ENCODE assay signal across 13 cellular contexts in the genomic region with DNA sequence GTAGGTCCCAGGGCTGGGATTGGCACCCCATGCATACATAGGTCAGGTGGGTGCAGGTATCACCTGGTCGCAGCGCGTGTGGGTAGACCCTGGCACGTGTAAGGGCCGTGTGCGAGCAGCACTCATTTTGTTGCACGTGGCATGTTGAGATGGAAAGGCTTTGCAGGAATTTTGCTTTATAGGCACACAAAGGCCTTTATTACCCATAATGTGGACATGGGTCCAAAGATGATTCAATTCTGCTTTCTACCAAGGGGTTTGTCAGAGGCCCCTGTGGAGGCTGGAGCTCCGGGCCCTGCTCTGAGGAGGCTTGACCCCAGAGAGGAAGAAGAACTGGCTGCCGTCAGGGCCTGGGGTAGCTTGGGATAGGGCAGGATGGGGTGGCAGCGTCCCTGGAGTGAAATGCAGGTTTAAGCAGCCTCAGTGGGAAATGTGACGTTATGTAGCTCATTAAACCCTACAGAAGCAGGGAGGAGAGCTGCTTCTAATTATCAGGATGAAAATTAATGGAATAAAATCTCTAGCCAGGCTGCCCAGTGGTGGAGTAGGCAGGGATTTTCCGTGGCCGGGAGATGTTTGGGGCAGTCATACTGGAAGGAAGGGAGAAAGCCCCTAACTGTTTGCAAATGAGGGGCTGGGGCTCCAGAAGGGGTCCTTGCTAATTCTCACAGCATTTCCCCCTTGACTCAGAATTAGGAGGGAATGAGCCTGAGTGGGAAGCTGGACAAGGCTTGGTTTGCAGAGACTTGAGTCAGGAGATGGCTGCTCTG.
DNase-seq lines count a peak whose midpoint lies in the region; ATAC-seq and TF ChIP-seq lines count a peak whose summit lies in the region.
"Had no signal": no experiment of that assay in that cellular context is flagged by ENCODE, and none has a peak within 500 bp of the region (broad histone marks: within the 10 kb centered on the region; RNA-seq: fewer than 3 reads in every experiment).

No MANE protein-coding gene starts in this region.

- H2BK120ac ChIP-seq in mesenchymal stem cell (ENCODE audit: low read depth, low read length): peak overlapping the region; percentile 54

- peak overlapping the region in 1 of 2 experiments; percentile 43 for H3K23ac ChIP-seq in mesenchymal stem cell (ENCODE audit: low read length in 2 of 2)

- H2AFZ ChIP-seq in PC-9 (no peak overlapping the region), mesenchymal stem cell (ENCODE audit: low read depth, low read length) (no peak overlapping the region)
- H2AFZ ChIP-seq: GM23248 had no signal

- no peak overlapping the region for H4K8ac ChIP-seq in mesenchymal stem cell (ENCODE audit: low read length)

- 96% methylated on average over 13 of the region's 13 CpGs for WGBS in mesenchymal stem cell
- WGBS in adrenal gland, 4 donors: 88 to 92% (median 90%) methylated on average over 12 to 13 of the region's 13 CpGs

- H3K4me3 Mint-ChIP-seq in dendritic cell treated with granulocyte-macrophage colony-stimulating factor and Interleukin-4, amounts not matched to agents 40 ng/mL and 50 ng/mL, for 4 days: no peak overlapping the region
- H3K4me3 Mint-ChIP-seq in effector memory CD8-positive, alpha-beta T cell: no peak overlapping the region
- H3K4me3 Mint-ChIP-seq: CD8-positive, alpha-beta memory T cell had no signal

- H3K27me3 ChIP-seq in PC-9 (ENCODE audit: insufficient read depth, low read depth) (no peaks in the 10 kb centered on the region), mesenchymal stem cell (ENCODE audit: control insufficient read depth in 1 of 2, insufficient read depth in 1 of 2, low read length in 2 of 2) (peaks cover 0 to 33% of the 10 kb centered on the region in 2 experiments), adrenal gland (no peaks in the 10 kb centered on the region)
- H3K27me3 ChIP-seq: BLaER1 had no signal

- TF ChIP-seq POLR2A in adrenal gland (IDR thresholded peaks at IDR 0.05): no peak

- H3K27ac ChIP-seq in PC-9 (peak overlapping the region; percentile 97), mesenchymal stem cell (ENCODE audit: low read length, poor library complexity, severe bottlenecking) (no peak overlapping the region), adrenal gland (no peak overlapping the region)
- H3K27ac ChIP-seq: BLaER1, GM23248 had no signal

- H3K4ac ChIP-seq in mesenchymal stem cell (ENCODE audit: low read depth in 1 of 2, low read length in 2 of 2): peak overlapping the region; percentile 13 to 71

- H3K4me3 ChIP-seq in PC-9 (no peak overlapping the region), mesenchymal stem cell (ENCODE audit: insufficient read depth in 1 of 2, low read depth in 1 of 2, low read length in 2 of 2) (no peak overlapping the region), adrenal gland (no peak overlapping the region)
- H3K4me3 ChIP-seq: BLaER1, GM23248 had no signal

- CTCF ChIA-PET in PC-9 (lab: Charles Lee): interaction anchor here (0.7 kb wide), 1 partner anchor 74 kb away, joined by 3 read pairs; no protein-coding TSS in a partner anchor

- H3K9me3 ChIP-seq in PC-9 (ENCODE audit: insufficient read depth, low read depth) (no peaks in the 10 kb centered on the region), mesenchymal stem cell (ENCODE audit: control insufficient read depth, low read length) (no peaks in the 10 kb centered on the region), adrenal gland (replicated peaks in 1 of 3) (no peaks in the 10 kb centered on the region)
- H3K9me3 ChIP-seq: BLaER1 had no signal

- H3K4me2 ChIP-seq in PC-9: peak overlapping the region; percentile 77
- no peak overlapping the region for H3K4me2 ChIP-seq in mesenchymal stem cell (ENCODE audit: low read length, poor library complexity, severe bottlenecking)
- H3K4me2 ChIP-seq: BLaER1 had no signal

- H3F3A ChIP-seq in PC-9 (ENCODE audit: insufficient read depth, low read depth): peaks cover 55% of the 10 kb centered on the region

- no TSS peak for BruUV-seq in PC-9 (replicated peaks; lab: Mats Ljungman, UMichigan)

- peak overlapping the region; percentile 88 for H4K91ac ChIP-seq in mesenchymal stem cell (ENCODE audit: low read length)

- H2AK5ac ChIP-seq in mesenchymal stem cell (ENCODE audit: low read length, severe bottlenecking): no peak overlapping the region

- ATAC-seq in effector memory CD8-positive, alpha-beta T cell (replicated peaks): no peak
- ATAC-seq in GM19023 (IDR thresholded peaks at IDR 0.05; ENCODE audit: unreplicated experiment): no peak
- ATAC-seq: HCT116, HepG2 had no signal

- intact Hi-C loops in PC-9 (cut with micrococcal nuclease; ENCODE audit: unreplicated experiment): no loop called here
- intact Hi-C loops in dendritic cell treated with granulocyte-macrophage colony-stimulating factor and Interleukin-4, amounts not matched to agents 40 ng/mL and 50 ng/mL, for 4 days (cut with micrococcal nuclease): no loop called here
- intact Hi-C loops in adrenal gland (cut with DNase I): no loop called here

- H3K36me3 ChIP-seq in PC-9 (ENCODE audit: low read depth) (no peaks in the 10 kb centered on the region), mesenchymal stem cell (ENCODE audit: control insufficient read depth in 1 of 2, insufficient read depth in 2 of 2, low read depth in 1 of 2, low read length in 2 of 2) (no peaks in the 10 kb centered on the region), adrenal gland (replicated peaks in 1 of 2) (no peaks in the 10 kb centered on the region)
- H3K36me3 ChIP-seq: BLaER1 had no signal

- H3K79me2 ChIP-seq in PC-9 (ENCODE audit: low read depth): no peaks in the 10 kb centered on the region

- no peaks in the 10 kb centered on the region for H3K79me1 ChIP-seq in mesenchymal stem cell (replicated peaks; ENCODE audit: low read length, poor library complexity, severe bottlenecking)

- no peaks in the 10 kb centered on the region for H3K9me3 Mint-ChIP-seq in dendritic cell treated with granulocyte-macrophage colony-stimulating factor and Interleukin-4, amounts not matched to agents 40 ng/mL and 50 ng/mL, for 4 days
- no peaks in the 10 kb centered on the region for H3K9me3 Mint-ChIP-seq in effector memory CD8-positive, alpha-beta T cell
- H3K9me3 Mint-ChIP-seq: CD8-positive, alpha-beta memory T cell had no signal

- POLR2A ChIA-PET in PC-9 (lab: Charles Lee; ENCODE audit: unreplicated experiment): no interaction called here

- H3K9ac ChIP-seq in mesenchymal stem cell (ENCODE audit: low read length): no peak overlapping the region
- H3K9ac ChIP-seq: BLaER1, GM23248 had no signal

- peaks cover 96% of the 10 kb centered on the region for H3K4me1 Mint-ChIP-seq in dendritic cell treated with granulocyte-macrophage colony-stimulating factor and Interleukin-4, amounts not matched to agents 40 ng/mL and 50 ng/mL, for 4 days (ENCODE audit: low read depth)
- no peaks in the 10 kb centered on the region for H3K4me1 Mint-ChIP-seq in effector memory CD8-positive, alpha-beta T cell (ENCODE audit: low read depth in 2 of 2)
- H3K4me1 Mint-ChIP-seq: CD8-positive, alpha-beta memory T cell had no signal

- no peaks in the 10 kb centered on the region for H3K36me3 Mint-ChIP-seq in dendritic cell treated with granulocyte-macrophage colony-stimulating factor and Interleukin-4, amounts not matched to agents 40 ng/mL and 50 ng/mL, for 4 days (ENCODE audit: low read depth)
- H3K36me3 Mint-ChIP-seq in effector memory CD8-positive, alpha-beta T cell (ENCODE audit: insufficient read depth): no peaks in the 10 kb centered on the region
- H3K36me3 Mint-ChIP-seq: CD8-positive, alpha-beta memory T cell had no signal

- H3K27me3 Mint-ChIP-seq in dendritic cell treated with granulocyte-macrophage colony-stimulating factor and Interleukin-4, amounts not matched to agents 40 ng/mL and 50 ng/mL, for 4 days: peaks cover 11% of the 10 kb centered on the region
- H3K27me3 Mint-ChIP-seq in effector memory CD8-positive, alpha-beta T cell: peaks cover 9 to 69% of the 10 kb centered on the region in 2 donors

- H3K14ac ChIP-seq in mesenchymal stem cell (ENCODE audit: low read length in 2 of 2): peak overlapping the region in 1 of 2 experiments; percentile 79

- H2BK12ac ChIP-seq in mesenchymal stem cell (ENCODE audit: low read length in 2 of 2): peak overlapping the region; percentile 89 to 98

- no peaks in the 10 kb centered on the region for H3K9me2 ChIP-seq in PC-9 (ENCODE audit: insufficient read depth)

- DNase-seq in PC-9: no peak
- DNase-seq in mesenchymal stem cell: no peak
- DNase-seq in effector memory CD8-positive, alpha-beta T cell: no peak
- no peak for DNase-seq in adrenal gland
- DNase-seq: AML-193; CD8-positive, alpha-beta memory T cell; GF-D8 had no signal

- no peak for TF ChIP-seq CTCF in PC-9 (conservative IDR thresholded peaks at IDR 0.05)
- no peak for TF ChIP-seq CTCF in adrenal gland (IDR thresholded peaks at IDR 0.05)

- no peak overlapping the region for H2BK5ac ChIP-seq in mesenchymal stem cell (ENCODE audit: low read depth, low read length, poor library complexity, severe bottlenecking)

- H3K4me1 ChIP-seq in PC-9 (replicated peaks; ENCODE audit: insufficient read depth) (peaks cover 87% of the 10 kb centered on the region), mesenchymal stem cell (ENCODE audit: control insufficient read depth, insufficient read depth, low read depth, low read length) (peaks cover 3% of the 10 kb centered on the region), adrenal gland (replicated peaks in 1 of 2) (no peaks in the 10 kb centered on the region)

- peak overlapping the region; percentile 42 for H3K27ac Mint-ChIP-seq in dendritic cell treated with granulocyte-macrophage colony-stimulating factor and Interleukin-4, amounts not matched to agents 40 ng/mL and 50 ng/mL, for 4 days
- peak overlapping the region in 1 of 2 donors; percentile 20 for H3K27ac Mint-ChIP-seq in effector memory CD8-positive, alpha-beta T cell
- H3K27ac Mint-ChIP-seq: CD8-positive, alpha-beta memory T cell had no signal

- peak overlapping the region; percentile 80 to 90 for H3K18ac ChIP-seq in mesenchymal stem cell (ENCODE audit: low read depth in 1 of 2, low read length in 2 of 2)

- H4K20me1 ChIP-seq in PC-9 (ENCODE audit: insufficient read depth): no peaks in the 10 kb centered on the region
- H4K20me1 ChIP-seq: BLaER1 had no signal

- H2BK15ac ChIP-seq in mesenchymal stem cell (ENCODE audit: low read depth, poor library complexity, severe bottlenecking): peak overlapping the region; percentile 73
